In genomic region chr5:133734916-133735315, GRCh38 we compare ENCODE assay signal across 24 cellular contexts.
DNase-seq lines count a peak whose midpoint lies in the region; ATAC-seq, FAIRE-seq and TF ChIP-seq lines count a peak whose summit lies in the region.
"Had no signal": no experiment of that assay in that cellular context is flagged by ENCODE, and none has a peak within 500 bp of the region (broad histone marks: within the 10 kb centered on the region; RNA-seq: fewer than 3 reads in every experiment).

No MANE protein-coding gene starts in this region.

- no peak overlapping the region for H3K23ac ChIP-seq in IMR-90 (ENCODE audit: low read depth, low read length)

- H3K18ac ChIP-seq in IMR-90 (ENCODE audit: low read depth, low read length), result no peak overlapping the region

- H3K27ac ChIP-seq in ACC112 (ENCODE audit: low read depth, low read length) (peak overlapping the region; percentile 45), IMR-90 (ENCODE audit: insufficient read depth, low read length) (no peak overlapping the region), adrenal gland (peak overlapping the region in 4 of 5 donors; percentile 12 to 52 (median 30)), esophagus muscularis mucosa (replicated peaks in 1 of 4) (no peak overlapping the region)
- H3K27ac ChIP-seq: BLaER1, GM23248, KMS-11 had no signal

- H2AFZ ChIP-seq in ACC112 (ENCODE audit: low read length, unreplicated experiment), result no peak overlapping the region
- H2AFZ ChIP-seq in IMR-90 (replicated peaks; ENCODE audit: low read length, poor library complexity), result no peak overlapping the region
- H2AFZ ChIP-seq: GM23248 had no signal

- H4K5ac ChIP-seq in IMR-90 (ENCODE audit: low read depth, low read length), result no peak overlapping the region

- H3K9me3 ChIP-seq in IMR-90 (ENCODE audit: control insufficient read depth, insufficient read depth, low read length) (no peaks in the 10 kb centered on the region), adrenal gland (replicated peaks in 1 of 3) (no peaks in the 10 kb centered on the region), esophagus muscularis mucosa (peaks cover 0 to 5% (median 2%) of the 10 kb centered on the region in 4 donors)

- H2AK9ac ChIP-seq in IMR-90 (replicated peaks; ENCODE audit: low read depth, low read length, poor library complexity), result no peak overlapping the region

- H4K20me1 ChIP-seq in IMR-90 (ENCODE audit: insufficient read depth, low read length), result no peaks in the 10 kb centered on the region
- H4K20me1 ChIP-seq: BLaER1 had no signal

- no peak for DNase-seq in IMR-90
- DNase-seq in adrenal gland, result no peak
- peak; percentile 90 for DNase-seq in esophagus muscularis mucosa (ENCODE audit: extremely low spot score)
- DNase-seq in left ventricle myocardium superior, result no peak
- DNase-seq in T-helper 2 cell, result no peak
- DNase-seq in MV-4-11 (lab: John Stamatoyannopoulos, UW), result no peak
- no peak for DNase-seq in GM12891 (ENCODE audit: insufficient read length, low spot score)
- DNase-seq: CD4-positive, alpha-beta T cell; COR-L47; DMS79; H9; NCI-H1105; NCI-H146; NCI-H2081; NCI-H2171; NCI-H345; NCI-H526; OCI-M1; SHP77 treated with DMSO at 0.1 percent for 48 hours had no signal

- dilution Hi-C loops in IMR-90 (cut with HindIII; ENCODE audit: low sequenced_read_pairs, unreplicated experiment), result no loop called here

- no peak for TF ChIP-seq EP300 in esophagus muscularis mucosa (IDR thresholded peaks at IDR 0.05)

- H3K36me3 ChIP-seq in ACC112 (ENCODE audit: insufficient read depth, low read length) (no peaks in the 10 kb centered on the region), IMR-90 (ENCODE audit: control insufficient read depth, insufficient read depth, low read length) (no peaks in the 10 kb centered on the region), adrenal gland (replicated peaks in 1 of 2) (no peaks in the 10 kb centered on the region), esophagus muscularis mucosa (no peaks in the 10 kb centered on the region)
- H3K36me3 ChIP-seq: BLaER1 had no signal

- BruUV-seq in IMR-90 (replicated peaks; lab: Mats Ljungman, UMichigan), result no TSS peak

- CTCF ChIA-PET in IMR-90 (lab: Yijun Ruan, JAX), result no interaction called here

- TF ChIP-seq RAD21 in IMR-90 (IDR thresholded peaks at IDR 0.05; ENCODE audit: low read length), result no peak

- H2AK5ac ChIP-seq in IMR-90 (ENCODE audit: low read depth, low read length), result no peak overlapping the region

- POLR2A ChIA-PET in IMR-90 (lab: Charles Lee; ENCODE audit: unreplicated experiment), result no interaction called here

- no peak overlapping the region for H2BK120ac ChIP-seq in IMR-90 (ENCODE audit: low read depth, low read length)

- no peaks in the 10 kb centered on the region for H3K79me1 ChIP-seq in IMR-90 (ENCODE audit: low read depth in 1 of 2, low read length in 2 of 2)

- no peak overlapping the region for H2BK15ac ChIP-seq in IMR-90 (ENCODE audit: low read depth, low read length)

- FAIRE-seq in GM12891 (lab: Jason Lieb, UNC), result no peak

- peaks cover 11% of the 10 kb centered on the region for H3K4me1 ChIP-seq in ACC112 (ENCODE audit: control insufficient read depth, insufficient read depth, low read length, unreplicated experiment)
- H3K4me1 ChIP-seq in IMR-90 (ENCODE audit: control insufficient read depth, insufficient read depth, low read length), result no peaks in the 10 kb centered on the region
- no peaks in the 10 kb centered on the region for H3K4me1 ChIP-seq in adrenal gland (replicated peaks in 1 of 2)
- H3K4me1 ChIP-seq in esophagus muscularis mucosa, result no peaks in the 10 kb centered on the region

- no peak overlapping the region for H3K4me2 ChIP-seq in IMR-90 (ENCODE audit: low read depth, low read length)
- H3K4me2 ChIP-seq: KMS-11 had no signal

- peak overlapping the region; percentile 45; the same call in 1 of the 2 replicates for H3K4ac ChIP-seq in IMR-90 (ENCODE audit: low read depth, low read length)

- TF ChIP-seq CTCF in IMR-90 (conservative IDR thresholded peaks at IDR 0.05; ENCODE audit: low read depth, low read length) (no peak), adrenal gland (IDR thresholded peaks at IDR 0.05) (no peak), esophagus muscularis mucosa (IDR thresholded peaks at IDR 0.05) (no peak)

- ATAC-seq in IMR-90 (ENCODE audit: low read depth), result no peak
- ATAC-seq in left ventricle myocardium superior, result no peak
- ATAC-seq: SK-N-SH treated with all-trans-retinoic acid at 6 μM for 48 hours had no signal

- H4K8ac ChIP-seq in IMR-90 (ENCODE audit: low read depth in 2 of 2, low read length in 2 of 2), result no peak overlapping the region

- no peak for TF ChIP-seq POLR2A in IMR-90 (IDR thresholded peaks at IDR 0.05; ENCODE audit: low read depth, low read length)
- TF ChIP-seq POLR2A in adrenal gland (IDR thresholded peaks at IDR 0.05), result no peak
- TF ChIP-seq POLR2A in esophagus muscularis mucosa (IDR thresholded peaks at IDR 0.05; ENCODE audit: low read depth), result no peak
- no peak for TF ChIP-seq POLR2A in GM12891 (IDR thresholded peaks at IDR 0.05; ENCODE audit: low read depth, low read length)

- intact Hi-C loops in IMR-90 (cut with micrococcal nuclease), result no loop called here
- intact Hi-C loops in adrenal gland (cut with DNase I), result no loop called here
- intact Hi-C loops in esophagus muscularis mucosa (cut with DNase I), result no loop called here
- intact Hi-C loops in left ventricle myocardium superior (cut with micrococcal nuclease), result no loop called here

- H2BK5ac ChIP-seq in IMR-90 (ENCODE audit: low read depth, low read length, poor library complexity, severe bottlenecking), result no peak overlapping the region

- H3K14ac ChIP-seq in IMR-90 (replicated peaks; ENCODE audit: low read depth, low read length), result no peak overlapping the region

- H3K9ac ChIP-seq in IMR-90 (ENCODE audit: low read depth, low read length), result no peak overlapping the region
- H3K9ac ChIP-seq: BLaER1, GM23248, KMS-11 had no signal

- H2BK20ac ChIP-seq in IMR-90 (ENCODE audit: low read depth, low read length), result peak overlapping the region; percentile 35; the same call in 1 of the 2 replicates

- 80% methylated on average over 1 of the region's 8 CpGs; no CpG with 5 or more reads in 1 of the 2 experiments for WGBS in IMR-90 (ENCODE audit: extremely low coverage in 2 of 2, insufficient read length in 1 of 2), 2 experiments
- 85 to 92% (median 89%) methylated on average over 7 to 8 of the region's 8 CpGs for WGBS in adrenal gland, 4 donors
- WGBS in esophagus muscularis mucosa, result 88% methylated on average over 7 of the region's 8 CpGs

- H3K56ac ChIP-seq in IMR-90 (ENCODE audit: extremely low read depth, insufficient read depth, low read length), result no peak overlapping the region

- in situ Hi-C loops in IMR-90 (cut with MboI; ENCODE audit: low sequenced_read_pairs), result no loop called here

- H3K4me3 ChIP-seq in ACC112 (ENCODE audit: low read depth, low read length) (no peak overlapping the region), IMR-90 (ENCODE audit: insufficient read depth, low read depth, low read length) (no peak overlapping the region), adrenal gland (no peak overlapping the region), esophagus muscularis mucosa (no peak overlapping the region)
- H3K4me3 ChIP-seq: BLaER1, GM23248 had no signal

- H3K27me3 ChIP-seq in ACC112 (ENCODE audit: insufficient read depth, low read length), result peaks cover 10% of the 10 kb centered on the region; the same call in 1 of the 2 replicates
- H3K27me3 ChIP-seq in IMR-90 (ENCODE audit: control insufficient read depth, insufficient read depth, low read length), result 0 out of 2 replicates have a peak, but pooled peaks cover under 1% of the 10 kb centered on the region
- no peaks in the 10 kb centered on the region for H3K27me3 ChIP-seq in adrenal gland
- no peaks in the 10 kb centered on the region for H3K27me3 ChIP-seq in esophagus muscularis mucosa
- H3K27me3 ChIP-seq: BLaER1 had no signal

- H4K91ac ChIP-seq in IMR-90 (ENCODE audit: insufficient read depth, low read depth, low read length), result no peak overlapping the region

- H3K79me2 ChIP-seq in ACC112 (ENCODE audit: control insufficient read depth, insufficient read depth, low read length, unreplicated experiment), result no peaks in the 10 kb centered on the region

- peaks cover 7% of the 10 kb centered on the region; the same call in 1 of the 2 replicates for H3K9me1 ChIP-seq in IMR-90 (ENCODE audit: insufficient read depth, low read length)

TF ChIP-seq in IMR-90, 13 proteins besides CTCF, POLR2A, EP300 and RAD21 (continues in another document):
- TF ChIP-seq BHLHE40 (IDR thresholded peaks at IDR 0.05; ENCODE audit: low read depth, low read length), result no peak
- TF ChIP-seq RFX5 (IDR thresholded peaks at IDR 0.05; ENCODE audit: low read depth, low read length), result no peak
- TF ChIP-seq NFE2L2 (IDR thresholded peaks at IDR 0.05; ENCODE audit: low read depth, low read length), result no peak
- no peak for TF ChIP-seq MXI1 (IDR thresholded peaks at IDR 0.05; ENCODE audit: borderline replicate concordance, low read depth, low read length)
- TF ChIP-seq USF2 (IDR thresholded peaks at IDR 0.05; ENCODE audit: low read depth, low read length), result no peak

TF ChIP-seq in GM12891, 5 proteins besides CTCF, POLR2A, EP300 and RAD21:
- TF ChIP-seq PAX5 (IDR thresholded peaks at IDR 0.05; ENCODE audit: insufficient read depth, low read length, severe bottlenecking), result no peak
- TF ChIP-seq POU2F2 (IDR thresholded peaks at IDR 0.05; ENCODE audit: low read depth, low read length), result no peak
- no peak for TF ChIP-seq TAF1 (IDR thresholded peaks at IDR 0.05; ENCODE audit: low read depth, low read length)
- TF ChIP-seq SPI1 (IDR thresholded peaks at IDR 0.05; ENCODE audit: low read depth, low read length), result no peak
- no peak for TF ChIP-seq POLR2AphosphoS5 (IDR thresholded peaks at IDR 0.05; ENCODE audit: low read depth, low read length)

Comparison
In these comparisons a context has a peak if more than half of its experiments do, and no peak if none do; other contexts are left out.
1. H3K27ac ChIP-seq: peak in ACC112 (single experiment) and adrenal gland (4 of 5); none in IMR-90 (single experiment) and esophagus muscularis mucosa (0 of 4).